14 cellular contexts compared by ENCODE assay signal in genomic region chr11:127066426-127067090, GRCh38.
"Had no signal": no experiment of that assay in that cellular context is flagged by ENCODE, and none has a peak within 500 bp of the region (broad histone marks: within the 10 kb centered on the region; RNA-seq: fewer than 3 reads in every experiment).

No MANE protein-coding gene starts in this region.

- H3K4me3 ChIP-seq: coronary artery, right lobe of liver, tibial nerve had no signal

- H3K27ac Mint-ChIP-seq: activated CD4-positive, alpha-beta T cell treated with anti-CD3 and anti-CD28 coated beads, Interleukin-2, amount 10 ng/mL, durations not matched to agents 7 days and 5 days; activated naive CD4-positive, alpha-beta T cell treated with anti-CD3 and anti-CD28 coated beads for 36 hours; activated T-helper 17 cell treated with anti-CD3 and anti-CD28 coated beads, Interleukin-2, amount 50 U/mL, for 72 hours; naive B cell; stimulated activated effector memory CD8-positive, alpha-beta T cell treated with anti-CD3 and anti-CD28 coated beads, Interleukin-12 subunit alpha, Interleukin-12 subunit beta, amount 100 ng/mL, for 72 hours had no signal

- DNase-seq: activated CD4-positive, alpha-beta T cell treated with anti-CD3 and anti-CD28 coated beads, Interleukin-2, amount 10 ng/mL, durations not matched to agents 7 days and 5 days; activated CD4-positive, CD25-positive, alpha-beta regulatory T cell; activated CD8-positive, alpha-beta memory T cell treated with anti-CD3 and anti-CD28 coated beads for 24 hours; activated naive CD4-positive, alpha-beta T cell treated with anti-CD3 and anti-CD28 coated beads for 36 hours; activated T-cell treated with anti-CD3 and anti-CD28 coated beads for 4 hours; central memory CD4-positive, alpha-beta T cell; effector CD4-positive, alpha-beta T cell; kidney; naive B cell; right lobe of liver had no signal

- H3K4me3 Mint-ChIP-seq: activated CD4-positive, alpha-beta T cell treated with anti-CD3 and anti-CD28 coated beads, Interleukin-2, amount 10 ng/mL, durations not matched to agents 7 days and 5 days; activated naive CD4-positive, alpha-beta T cell treated with anti-CD3 and anti-CD28 coated beads for 36 hours; activated T-helper 17 cell treated with anti-CD3 and anti-CD28 coated beads, Interleukin-2, amount 50 U/mL, for 72 hours; stimulated activated effector memory CD8-positive, alpha-beta T cell treated with anti-CD3 and anti-CD28 coated beads, Interleukin-12 subunit alpha, Interleukin-12 subunit beta, amount 100 ng/mL, for 72 hours had no signal

- H3K27me3 Mint-ChIP-seq: activated CD4-positive, alpha-beta T cell treated with anti-CD3 and anti-CD28 coated beads, Interleukin-2, amount 10 ng/mL, durations not matched to agents 7 days and 5 days; naive B cell had no signal

- H3K27ac ChIP-seq: coronary artery, right lobe of liver, tibial nerve had no signal

- H3K4me1 Mint-ChIP-seq: activated CD4-positive, alpha-beta T cell treated with anti-CD3 and anti-CD28 coated beads, Interleukin-2, amount 10 ng/mL, durations not matched to agents 7 days and 5 days; activated T-helper 17 cell treated with anti-CD3 and anti-CD28 coated beads, Interleukin-2, amount 50 U/mL, for 72 hours; naive B cell; stimulated activated effector memory CD8-positive, alpha-beta T cell treated with anti-CD3 and anti-CD28 coated beads, Interleukin-12 subunit alpha, Interleukin-12 subunit beta, amount 100 ng/mL, for 72 hours had no signal

- H3K9me3 Mint-ChIP-seq: activated CD4-positive, alpha-beta T cell treated with anti-CD3 and anti-CD28 coated beads, Interleukin-2, amount 10 ng/mL, durations not matched to agents 7 days and 5 days; activated naive CD4-positive, alpha-beta T cell treated with anti-CD3 and anti-CD28 coated beads for 36 hours; activated T-helper 17 cell treated with anti-CD3 and anti-CD28 coated beads, Interleukin-2, amount 50 U/mL, for 72 hours had no signal

- H3K9me3 ChIP-seq: right lobe of liver, tibial nerve had no signal

- H3K36me3 ChIP-seq: right lobe of liver, tibial nerve had no signal

- H3K4me1 ChIP-seq: right lobe of liver had no signal

- H3K36me3 Mint-ChIP-seq: naive B cell; stimulated activated effector memory CD8-positive, alpha-beta T cell treated with anti-CD3 and anti-CD28 coated beads, Interleukin-12 subunit alpha, Interleukin-12 subunit beta, amount 100 ng/mL, for 72 hours had no signal

- ATAC-seq: activated T-helper 17 cell treated with anti-CD3 and anti-CD28 coated beads, Interleukin-2, amount 50 U/mL, for 72 hours; stimulated activated effector memory CD8-positive, alpha-beta T cell treated with anti-CD3 and anti-CD28 coated beads, Interleukin-12 subunit alpha, Interleukin-12 subunit beta, amount 100 ng/mL, for 72 hours had no signal

- H3K27me3 ChIP-seq: right lobe of liver had no signal
